Comparison of ENCODE assay signal across 8 cellular contexts in the genomic region with DNA sequence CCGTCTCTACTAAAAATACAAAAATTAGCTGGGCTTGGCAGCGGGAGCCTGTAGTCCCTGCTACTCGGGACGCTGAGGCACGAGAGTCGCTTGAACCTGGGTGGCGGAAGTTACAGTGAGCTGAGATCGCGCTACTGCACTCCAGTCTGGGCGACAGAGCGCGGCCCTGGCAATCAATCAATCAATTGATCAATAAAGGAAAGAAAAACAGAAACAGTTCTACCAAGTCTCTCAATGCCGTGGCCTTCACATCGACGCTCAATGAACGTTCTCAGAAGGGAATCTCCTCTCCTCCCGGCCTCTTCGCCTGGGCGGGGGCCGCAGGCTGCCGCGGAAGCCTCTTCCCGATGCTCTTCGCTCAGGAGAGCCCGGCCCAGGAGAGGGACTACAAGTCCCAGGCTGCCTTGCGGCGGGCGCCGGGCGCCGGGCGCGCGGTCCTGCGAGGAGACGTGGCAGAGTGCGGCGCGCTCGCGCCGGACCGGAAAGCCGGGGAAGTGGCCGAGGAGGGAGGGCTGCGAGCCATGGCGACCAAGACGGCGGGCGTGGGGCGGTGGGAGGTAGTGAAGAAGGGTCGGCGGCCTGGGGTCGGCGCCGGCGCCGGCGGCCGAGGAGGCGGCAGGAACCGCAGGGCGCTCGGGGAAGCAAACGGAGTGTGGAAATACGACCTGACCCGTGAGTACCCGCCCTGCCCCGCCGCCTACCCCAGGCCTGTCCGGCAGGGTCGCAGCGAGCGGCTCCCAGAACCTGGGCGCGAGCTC. TPM values are rescaled to one million over a fixed set of nuclear protein-coding genes. Genes with fewer than 3 reads are reported as not detected.
DNase-seq lines count a peak whose midpoint lies in the region; ATAC-seq and TF ChIP-seq lines count a peak whose summit lies in the region.

A gene with protein sequence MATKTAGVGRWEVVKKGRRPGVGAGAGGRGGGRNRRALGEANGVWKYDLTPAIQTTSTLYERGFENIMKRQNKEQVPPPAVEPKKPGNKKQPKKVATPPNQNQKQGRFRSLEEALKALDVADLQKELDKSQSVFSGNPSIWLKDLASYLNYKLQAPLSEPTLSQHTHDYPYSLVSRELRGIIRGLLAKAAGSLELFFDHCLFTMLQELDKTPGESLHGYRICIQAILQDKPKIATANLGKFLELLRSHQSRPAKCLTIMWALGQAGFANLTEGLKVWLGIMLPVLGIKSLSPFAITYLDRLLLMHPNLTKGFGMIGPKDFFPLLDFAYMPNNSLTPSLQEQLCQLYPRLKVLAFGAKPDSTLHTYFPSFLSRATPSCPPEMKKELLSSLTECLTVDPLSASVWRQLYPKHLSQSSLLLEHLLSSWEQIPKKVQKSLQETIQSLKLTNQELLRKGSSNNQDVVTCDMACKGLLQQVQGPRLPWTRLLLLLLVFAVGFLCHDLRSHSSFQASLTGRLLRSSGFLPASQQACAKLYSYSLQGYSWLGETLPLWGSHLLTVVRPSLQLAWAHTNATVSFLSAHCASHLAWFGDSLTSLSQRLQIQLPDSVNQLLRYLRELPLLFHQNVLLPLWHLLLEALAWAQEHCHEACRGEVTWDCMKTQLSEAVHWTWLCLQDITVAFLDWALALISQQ (plus strand): TSS at position 471 of the 758 bp plus-strand sequence. CDS start 51 bp downstream, at position 522.

- ATAC-seq in GM18909 (IDR thresholded peaks at IDR 0.05; ENCODE audit: poor library complexity, unreplicated experiment) (peak; percentile 94), HG03159 (IDR thresholded peaks at IDR 0.05; ENCODE audit: unreplicated experiment) (peak; percentile 92)

- no peak for TF ChIP-seq CTCF in AG09319 (IDR thresholded peaks at IDR 0.05; ENCODE audit: low read depth, low read length)

- peak; percentile 73 for DNase-seq in AG09319 (ENCODE audit: extremely low read depth, low read depth)
- DNase-seq in NCI-H345 (lab: John Stamatoyannopoulos, UW) = peak; percentile 91
- DNase-seq in activated CD4-positive, CD25-positive, alpha-beta regulatory T cell treated with anti-CD3 and anti-CD28 coated beads, Interleukin-2, amount 50 U/mL, for 72 hours = peak; percentile 81
- peak; percentile 92 for DNase-seq in cerebellum (ENCODE audit: low spot score)
- DNase-seq in kidney glomerular epithelial cell (lab: John Stamatoyannopoulos, UW) = peak; percentile 81
- DNase-seq in stimulated activated CD4-positive, alpha-beta T cell treated with anti-CD3 and anti-CD28 coated beads, Interleukin-15, amount 100 ng/mL, for 48 hours (ENCODE audit: low read depth in 2 of 2) = peak; percentile 69 to 76

RNA-seq across cellular contexts. Expression of the gene that starts here (rescaled TPM):
- total RNA-seq in cerebellum = 18.8 TPM

Comparison
In these comparisons a context has a peak if more than half of its experiments do, and no peak if none do; other contexts are left out.
1. Peak in every context shown above with its lines: DNase-seq and ATAC-seq.